In the genomic region with DNA sequence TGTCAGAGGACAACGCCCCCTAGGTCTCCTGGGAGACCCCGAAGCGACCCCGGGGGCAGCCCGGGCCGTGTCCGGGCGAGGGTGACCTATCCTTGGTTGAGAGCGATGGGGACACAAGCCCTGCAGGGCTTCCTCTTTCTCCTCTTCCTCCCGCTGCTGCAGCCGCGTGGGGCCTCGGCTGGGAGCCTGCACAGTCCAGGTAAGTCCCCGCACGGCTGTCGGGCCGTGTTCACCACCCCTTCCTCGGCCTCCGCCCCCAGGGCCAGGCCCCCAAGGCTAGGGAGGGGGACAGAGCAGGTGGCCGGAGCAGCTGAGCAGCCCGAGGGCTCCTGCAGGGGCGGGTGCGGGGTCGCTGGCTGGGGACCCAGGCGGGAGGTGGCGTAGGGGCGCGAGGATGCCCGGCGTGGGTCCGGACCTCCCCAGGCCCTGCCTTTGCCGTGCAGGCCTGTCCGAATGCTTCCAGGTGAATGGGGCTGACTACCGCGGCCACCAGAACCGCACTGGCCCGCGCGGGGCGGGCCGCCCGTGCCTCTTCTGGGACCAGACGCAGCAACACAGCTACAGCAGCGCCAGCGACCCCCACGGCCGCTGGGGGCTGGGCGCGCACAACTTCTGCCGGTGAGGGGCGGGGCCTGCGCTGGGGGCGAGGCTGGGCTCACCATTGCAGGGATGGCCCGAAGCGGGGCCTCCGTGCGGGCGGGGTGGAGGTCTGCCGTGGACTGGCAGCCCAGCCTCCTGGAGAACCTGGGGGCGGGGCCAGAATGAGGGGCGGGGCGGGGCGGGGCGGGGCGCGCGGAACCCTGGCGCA, we compare ENCODE assay signal across 1 cellular context.
TF ChIP-seq lines count a peak whose summit lies in the region.

No MANE protein-coding gene starts in this region.

TF ChIP-seq in HepG2, 621 proteins besides CTCF, POLR2A, EP300 and RAD21 (continued from another document):
- TF ChIP-seq, protein P1, sequence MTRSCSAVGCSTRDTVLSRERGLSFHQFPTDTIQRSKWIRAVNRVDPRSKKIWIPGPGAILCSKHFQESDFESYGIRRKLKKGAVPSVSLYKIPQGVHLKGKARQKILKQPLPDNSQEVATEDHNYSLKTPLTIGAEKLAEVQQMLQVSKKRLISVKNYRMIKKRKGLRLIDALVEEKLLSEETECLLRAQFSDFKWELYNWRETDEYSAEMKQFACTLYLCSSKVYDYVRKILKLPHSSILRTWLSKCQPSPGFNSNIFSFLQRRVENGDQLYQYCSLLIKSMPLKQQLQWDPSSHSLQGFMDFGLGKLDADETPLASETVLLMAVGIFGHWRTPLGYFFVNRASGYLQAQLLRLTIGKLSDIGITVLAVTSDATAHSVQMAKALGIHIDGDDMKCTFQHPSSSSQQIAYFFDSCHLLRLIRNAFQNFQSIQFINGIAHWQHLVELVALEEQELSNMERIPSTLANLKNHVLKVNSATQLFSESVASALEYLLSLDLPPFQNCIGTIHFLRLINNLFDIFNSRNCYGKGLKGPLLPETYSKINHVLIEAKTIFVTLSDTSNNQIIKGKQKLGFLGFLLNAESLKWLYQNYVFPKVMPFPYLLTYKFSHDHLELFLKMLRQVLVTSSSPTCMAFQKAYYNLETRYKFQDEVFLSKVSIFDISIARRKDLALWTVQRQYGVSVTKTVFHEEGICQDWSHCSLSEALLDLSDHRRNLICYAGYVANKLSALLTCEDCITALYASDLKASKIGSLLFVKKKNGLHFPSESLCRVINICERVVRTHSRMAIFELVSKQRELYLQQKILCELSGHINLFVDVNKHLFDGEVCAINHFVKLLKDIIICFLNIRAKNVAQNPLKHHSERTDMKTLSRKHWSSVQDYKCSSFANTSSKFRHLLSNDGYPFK (CRISPR knock-in tag; IDR thresholded peaks at IDR 0.05; ENCODE audit: borderline replicate concordance): 0 out of 2 replicates have a peak, but pooled peaks have one; percentile 20
- TF ChIP-seq FOXA1 (IDR thresholded peaks at IDR 0.05) (no peak), FOXA1 (CRISPR knock-in tag; IDR thresholded peaks at IDR 0.05) (no peak), PHB2 (IDR thresholded peaks at IDR 0.05; ENCODE audit: partially characterized antibody) (no peak), NPAS2 (CRISPR knock-in tag; IDR thresholded peaks at IDR 0.05; ENCODE audit: borderline replicate concordance) (no peak), MAZ (IDR thresholded peaks at IDR 0.05; ENCODE audit: borderline replicate concordance, low read depth, low read length) (peak; percentile 49; the same call in 1 of the 2 replicates), MAZ (CRISPR knock-in tag; IDR thresholded peaks at IDR 0.05; ENCODE audit: low read depth) (peak; percentile 68; the same call in 1 of the 2 replicates), LCORL (IDR thresholded peaks at IDR 0.05) (no peak), LCORL (CRISPR knock-in tag; IDR thresholded peaks at IDR 0.05) (no peak), RFXAP (CRISPR knock-in tag; IDR thresholded peaks at IDR 0.05; ENCODE audit: borderline replicate concordance) (peak; percentile 60; the same call in 1 of the 2 replicates), HOXD1 (CRISPR knock-in tag; IDR thresholded peaks at IDR 0.05) (no peak), TBX2 (CRISPR knock-in tag; IDR thresholded peaks at IDR 0.05; ENCODE audit: borderline replicate concordance) (peak; percentile 55; the same call in 1 of the 2 replicates), IRF2 (CRISPR knock-in tag; IDR thresholded peaks at IDR 0.05) (no peak), ZNF615 (CRISPR knock-in tag; IDR thresholded peaks at IDR 0.05; ENCODE audit: borderline replicate concordance) (no peak), ZNF331 (CRISPR knock-in tag; IDR thresholded peaks at IDR 0.05) (no peak), RXRB (CRISPR knock-in tag; IDR thresholded peaks at IDR 0.05; ENCODE audit: borderline replicate concordance) (no peak), ZSCAN22 (CRISPR knock-in tag; IDR thresholded peaks at IDR 0.05) (no peak), ZNF225 (CRISPR knock-in tag; IDR thresholded peaks at IDR 0.05) (0 out of 2 replicates have a peak, but pooled peaks have one; percentile 27), ZFX (CRISPR knock-in tag; IDR thresholded peaks at IDR 0.05; ENCODE audit: low read depth) (0 out of 2 replicates have a peak, but pooled peaks have one; percentile 16), THAP11 (CRISPR knock-in tag; IDR thresholded peaks at IDR 0.05) (no peak), ZBTB20 (CRISPR knock-in tag; IDR thresholded peaks at IDR 0.05; ENCODE audit: borderline replicate concordance, low read depth) (no peak)
- TF ChIP-seq, protein P2, sequence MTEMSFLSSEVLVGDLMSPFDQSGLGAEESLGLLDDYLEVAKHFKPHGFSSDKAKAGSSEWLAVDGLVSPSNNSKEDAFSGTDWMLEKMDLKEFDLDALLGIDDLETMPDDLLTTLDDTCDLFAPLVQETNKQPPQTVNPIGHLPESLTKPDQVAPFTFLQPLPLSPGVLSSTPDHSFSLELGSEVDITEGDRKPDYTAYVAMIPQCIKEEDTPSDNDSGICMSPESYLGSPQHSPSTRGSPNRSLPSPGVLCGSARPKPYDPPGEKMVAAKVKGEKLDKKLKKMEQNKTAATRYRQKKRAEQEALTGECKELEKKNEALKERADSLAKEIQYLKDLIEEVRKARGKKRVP (CRISPR knock-in tag; IDR thresholded peaks at IDR 0.05): no peak
- TF ChIP-seq, protein P3, sequence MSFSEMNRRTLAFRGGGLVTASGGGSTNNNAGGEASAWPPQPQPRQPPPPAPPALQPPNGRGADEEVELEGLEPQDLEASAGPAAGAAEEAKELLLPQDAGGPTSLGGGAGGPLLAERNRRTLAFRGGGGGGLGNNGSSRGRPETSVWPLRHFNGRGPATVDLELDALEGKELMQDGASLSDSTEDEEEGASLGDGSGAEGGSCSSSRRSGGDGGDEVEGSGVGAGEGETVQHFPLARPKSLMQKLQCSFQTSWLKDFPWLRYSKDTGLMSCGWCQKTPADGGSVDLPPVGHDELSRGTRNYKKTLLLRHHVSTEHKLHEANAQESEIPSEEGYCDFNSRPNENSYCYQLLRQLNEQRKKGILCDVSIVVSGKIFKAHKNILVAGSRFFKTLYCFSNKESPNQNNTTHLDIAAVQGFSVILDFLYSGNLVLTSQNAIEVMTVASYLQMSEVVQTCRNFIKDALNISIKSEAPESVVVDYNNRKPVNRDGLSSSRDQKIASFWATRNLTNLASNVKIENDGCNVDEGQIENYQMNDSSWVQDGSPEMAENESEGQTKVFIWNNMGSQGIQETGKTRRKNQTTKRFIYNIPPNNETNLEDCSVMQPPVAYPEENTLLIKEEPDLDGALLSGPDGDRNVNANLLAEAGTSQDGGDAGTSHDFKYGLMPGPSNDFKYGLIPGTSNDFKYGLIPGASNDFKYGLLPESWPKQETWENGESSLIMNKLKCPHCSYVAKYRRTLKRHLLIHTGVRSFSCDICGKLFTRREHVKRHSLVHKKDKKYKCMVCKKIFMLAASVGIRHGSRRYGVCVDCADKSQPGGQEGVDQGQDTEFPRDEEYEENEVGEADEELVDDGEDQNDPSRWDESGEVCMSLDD (CRISPR knock-in tag; IDR thresholded peaks at IDR 0.05; ENCODE audit: borderline replicate concordance): no peak
- TF ChIP-seq, protein P4, sequence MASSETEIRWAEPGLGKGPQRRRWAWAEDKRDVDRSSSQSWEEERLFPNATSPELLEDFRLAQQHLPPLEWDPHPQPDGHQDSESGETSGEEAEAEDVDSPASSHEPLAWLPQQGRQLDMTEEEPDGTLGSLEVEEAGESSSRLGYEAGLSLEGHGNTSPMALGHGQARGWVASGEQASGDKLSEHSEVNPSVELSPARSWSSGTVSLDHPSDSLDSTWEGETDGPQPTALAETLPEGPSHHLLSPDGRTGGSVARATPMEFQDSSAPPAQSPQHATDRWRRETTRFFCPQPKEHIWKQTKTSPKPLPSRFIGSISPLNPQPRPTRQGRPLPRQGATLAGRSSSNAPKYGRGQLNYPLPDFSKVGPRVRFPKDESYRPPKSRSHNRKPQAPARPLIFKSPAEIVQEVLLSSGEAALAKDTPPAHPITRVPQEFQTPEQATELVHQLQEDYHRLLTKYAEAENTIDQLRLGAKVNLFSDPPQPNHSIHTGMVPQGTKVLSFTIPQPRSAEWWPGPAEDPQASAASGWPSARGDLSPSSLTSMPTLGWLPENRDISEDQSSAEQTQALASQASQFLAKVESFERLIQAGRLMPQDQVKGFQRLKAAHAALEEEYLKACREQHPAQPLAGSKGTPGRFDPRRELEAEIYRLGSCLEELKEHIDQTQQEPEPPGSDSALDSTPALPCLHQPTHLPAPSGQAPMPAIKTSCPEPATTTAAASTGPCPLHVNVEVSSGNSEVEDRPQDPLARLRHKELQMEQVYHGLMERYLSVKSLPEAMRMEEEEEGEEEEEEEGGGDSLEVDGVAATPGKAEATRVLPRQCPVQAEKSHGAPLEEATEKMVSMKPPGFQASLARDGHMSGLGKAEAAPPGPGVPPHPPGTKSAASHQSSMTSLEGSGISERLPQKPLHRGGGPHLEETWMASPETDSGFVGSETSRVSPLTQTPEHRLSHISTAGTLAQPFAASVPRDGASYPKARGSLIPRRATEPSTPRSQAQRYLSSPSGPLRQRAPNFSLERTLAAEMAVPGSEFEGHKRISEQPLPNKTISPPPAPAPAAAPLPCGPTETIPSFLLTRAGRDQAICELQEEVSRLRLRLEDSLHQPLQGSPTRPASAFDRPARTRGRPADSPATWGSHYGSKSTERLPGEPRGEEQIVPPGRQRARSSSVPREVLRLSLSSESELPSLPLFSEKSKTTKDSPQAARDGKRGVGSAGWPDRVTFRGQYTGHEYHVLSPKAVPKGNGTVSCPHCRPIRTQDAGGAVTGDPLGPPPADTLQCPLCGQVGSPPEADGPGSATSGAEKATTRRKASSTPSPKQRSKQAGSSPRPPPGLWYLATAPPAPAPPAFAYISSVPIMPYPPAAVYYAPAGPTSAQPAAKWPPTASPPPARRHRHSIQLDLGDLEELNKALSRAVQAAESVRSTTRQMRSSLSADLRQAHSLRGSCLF (CRISPR knock-in tag; IDR thresholded peaks at IDR 0.05; ENCODE audit: borderline replicate concordance): no peak
- TF ChIP-seq, protein P5, sequence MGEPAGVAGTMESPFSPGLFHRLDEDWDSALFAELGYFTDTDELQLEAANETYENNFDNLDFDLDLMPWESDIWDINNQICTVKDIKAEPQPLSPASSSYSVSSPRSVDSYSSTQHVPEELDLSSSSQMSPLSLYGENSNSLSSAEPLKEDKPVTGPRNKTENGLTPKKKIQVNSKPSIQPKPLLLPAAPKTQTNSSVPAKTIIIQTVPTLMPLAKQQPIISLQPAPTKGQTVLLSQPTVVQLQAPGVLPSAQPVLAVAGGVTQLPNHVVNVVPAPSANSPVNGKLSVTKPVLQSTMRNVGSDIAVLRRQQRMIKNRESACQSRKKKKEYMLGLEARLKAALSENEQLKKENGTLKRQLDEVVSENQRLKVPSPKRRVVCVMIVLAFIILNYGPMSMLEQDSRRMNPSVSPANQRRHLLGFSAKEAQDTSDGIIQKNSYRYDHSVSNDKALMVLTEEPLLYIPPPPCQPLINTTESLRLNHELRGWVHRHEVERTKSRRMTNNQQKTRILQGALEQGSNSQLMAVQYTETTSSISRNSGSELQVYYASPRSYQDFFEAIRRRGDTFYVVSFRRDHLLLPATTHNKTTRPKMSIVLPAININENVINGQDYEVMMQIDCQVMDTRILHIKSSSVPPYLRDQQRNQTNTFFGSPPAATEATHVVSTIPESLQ (CRISPR knock-in tag; conservative IDR thresholded peaks at IDR 0.05): no peak
- TF ChIP-seq, protein P6, sequence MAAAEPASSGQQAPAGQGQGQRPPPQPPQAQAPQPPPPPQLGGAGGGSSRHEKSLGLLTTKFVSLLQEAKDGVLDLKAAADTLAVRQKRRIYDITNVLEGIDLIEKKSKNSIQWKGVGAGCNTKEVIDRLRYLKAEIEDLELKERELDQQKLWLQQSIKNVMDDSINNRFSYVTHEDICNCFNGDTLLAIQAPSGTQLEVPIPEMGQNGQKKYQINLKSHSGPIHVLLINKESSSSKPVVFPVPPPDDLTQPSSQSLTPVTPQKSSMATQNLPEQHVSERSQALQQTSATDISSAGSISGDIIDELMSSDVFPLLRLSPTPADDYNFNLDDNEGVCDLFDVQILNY (CRISPR knock-in tag; conservative IDR thresholded peaks at IDR 0.05): no peak
TF ChIP-seq in HepG2: peak in this region for 46.
